Comparison of ENCODE assay signal across 1 cellular context in genomic region chr6:28104392-28105250, GRCh38.
TF ChIP-seq lines count a peak whose summit lies in the region.

No MANE protein-coding gene starts in this region.

TF ChIP-seq in HepG2, 621 proteins besides CTCF, POLR2A, EP300 and RAD21 (continued from another document and continues in another):
- TF ChIP-seq, protein P1, sequence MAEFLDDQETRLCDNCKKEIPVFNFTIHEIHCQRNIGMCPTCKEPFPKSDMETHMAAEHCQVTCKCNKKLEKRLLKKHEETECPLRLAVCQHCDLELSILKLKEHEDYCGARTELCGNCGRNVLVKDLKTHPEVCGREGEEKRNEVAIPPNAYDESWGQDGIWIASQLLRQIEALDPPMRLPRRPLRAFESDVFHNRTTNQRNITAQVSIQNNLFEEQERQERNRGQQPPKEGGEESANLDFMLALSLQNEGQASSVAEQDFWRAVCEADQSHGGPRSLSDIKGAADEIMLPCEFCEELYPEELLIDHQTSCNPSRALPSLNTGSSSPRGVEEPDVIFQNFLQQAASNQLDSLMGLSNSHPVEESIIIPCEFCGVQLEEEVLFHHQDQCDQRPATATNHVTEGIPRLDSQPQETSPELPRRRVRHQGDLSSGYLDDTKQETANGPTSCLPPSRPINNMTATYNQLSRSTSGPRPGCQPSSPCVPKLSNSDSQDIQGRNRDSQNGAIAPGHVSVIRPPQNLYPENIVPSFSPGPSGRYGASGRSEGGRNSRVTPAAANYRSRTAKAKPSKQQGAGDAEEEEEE (CRISPR knock-in tag; IDR thresholded peaks at IDR 0.05; ENCODE audit: borderline replicate concordance), result no peak
- TF ChIP-seq POGZ (CRISPR knock-in tag; IDR thresholded peaks at IDR 0.05), result peak; percentile 88; the same call in 1 of the 2 replicates
- no peak for TF ChIP-seq EZH2 (conservative IDR thresholded peaks at IDR 0.05; ENCODE audit: low read depth, low read length)
- peak; percentile 92; the same call in 1 of the 2 replicates for TF ChIP-seq ZNF350 (CRISPR knock-in tag; IDR thresholded peaks at IDR 0.05; ENCODE audit: borderline replicate concordance, low read depth)
- TF ChIP-seq HDAC1 (CRISPR knock-in tag; IDR thresholded peaks at IDR 0.05), result peak; percentile 91
- TF ChIP-seq, protein P2, sequence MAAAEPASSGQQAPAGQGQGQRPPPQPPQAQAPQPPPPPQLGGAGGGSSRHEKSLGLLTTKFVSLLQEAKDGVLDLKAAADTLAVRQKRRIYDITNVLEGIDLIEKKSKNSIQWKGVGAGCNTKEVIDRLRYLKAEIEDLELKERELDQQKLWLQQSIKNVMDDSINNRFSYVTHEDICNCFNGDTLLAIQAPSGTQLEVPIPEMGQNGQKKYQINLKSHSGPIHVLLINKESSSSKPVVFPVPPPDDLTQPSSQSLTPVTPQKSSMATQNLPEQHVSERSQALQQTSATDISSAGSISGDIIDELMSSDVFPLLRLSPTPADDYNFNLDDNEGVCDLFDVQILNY (CRISPR knock-in tag; conservative IDR thresholded peaks at IDR 0.05), result 0 out of 2 replicates have a peak, but pooled peaks have one; percentile 44
- 0 out of 2 replicates have a peak, but pooled peaks have one; percentile 50 for TF ChIP-seq ZNF850 (CRISPR knock-in tag; conservative IDR thresholded peaks at IDR 0.05)
- peak; percentile 93 for TF ChIP-seq ZSCAN31 (CRISPR knock-in tag; IDR thresholded peaks at IDR 0.05; ENCODE audit: low read depth)
- TF ChIP-seq CHD4 (IDR thresholded peaks at IDR 0.05; ENCODE audit: borderline replicate concordance, low read length), result no peak
- peak; percentile 89 for TF ChIP-seq ZNF160 (CRISPR knock-in tag; IDR thresholded peaks at IDR 0.05)
- no peak for TF ChIP-seq MAFK (conservative IDR thresholded peaks at IDR 0.05 in 1 of 2, IDR thresholded peaks at IDR 0.05 in 1 of 2; ENCODE audit: low read length in 2 of 2)
- 0 out of 2 replicates have a peak, but pooled peaks have one; percentile 1 for TF ChIP-seq USF2 (IDR thresholded peaks at IDR 0.05; ENCODE audit: low read depth, low read length)
- TF ChIP-seq USF2 (CRISPR knock-in tag; IDR thresholded peaks at IDR 0.05; ENCODE audit: borderline replicate concordance), result no peak
- TF ChIP-seq FIP1L1 (IDR thresholded peaks at IDR 0.05; ENCODE audit: borderline replicate concordance, insufficient read depth, low read depth, low read length), result peak; percentile 68; the same call in 1 of the 2 replicates
- TF ChIP-seq ZNF557 (CRISPR knock-in tag; IDR thresholded peaks at IDR 0.05), result peak; percentile 94
- TF ChIP-seq PHB2 (IDR thresholded peaks at IDR 0.05; ENCODE audit: partially characterized antibody), result no peak
- TF ChIP-seq ZNF331 (CRISPR knock-in tag; IDR thresholded peaks at IDR 0.05), result peak; percentile 85
- TF ChIP-seq BORCS8-MEF2B (CRISPR knock-in tag; IDR thresholded peaks at IDR 0.05), result peak; percentile 87
- TF ChIP-seq GATAD1 (CRISPR knock-in tag; IDR thresholded peaks at IDR 0.05), result peak; percentile 89
- TF ChIP-seq, protein P3, sequence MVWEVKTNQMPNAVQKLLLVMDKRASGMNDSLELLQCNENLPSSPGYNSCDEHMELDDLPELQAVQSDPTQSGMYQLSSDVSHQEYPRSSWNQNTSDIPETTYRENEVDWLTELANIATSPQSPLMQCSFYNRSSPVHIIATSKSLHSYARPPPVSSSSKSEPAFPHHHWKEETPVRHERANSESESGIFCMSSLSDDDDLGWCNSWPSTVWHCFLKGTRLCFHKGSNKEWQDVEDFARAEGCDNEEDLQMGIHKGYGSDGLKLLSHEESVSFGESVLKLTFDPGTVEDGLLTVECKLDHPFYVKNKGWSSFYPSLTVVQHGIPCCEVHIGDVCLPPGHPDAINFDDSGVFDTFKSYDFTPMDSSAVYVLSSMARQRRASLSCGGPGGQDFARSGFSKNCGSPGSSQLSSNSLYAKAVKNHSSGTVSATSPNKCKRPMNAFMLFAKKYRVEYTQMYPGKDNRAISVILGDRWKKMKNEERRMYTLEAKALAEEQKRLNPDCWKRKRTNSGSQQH (CRISPR knock-in tag; IDR thresholded peaks at IDR 0.05; ENCODE audit: low read depth), result peak; percentile 67; the same call in 1 of the 2 replicates
- no peak for TF ChIP-seq NR2F2 (IDR thresholded peaks at IDR 0.05; ENCODE audit: borderline replicate concordance, low read depth)
- TF ChIP-seq MZF1 (CRISPR knock-in tag; IDR thresholded peaks at IDR 0.05; ENCODE audit: borderline replicate concordance), result no peak
- TF ChIP-seq ZNF337 (CRISPR knock-in tag; IDR thresholded peaks at IDR 0.05; ENCODE audit: borderline replicate concordance, low read depth), result 0 out of 2 replicates have a peak, but pooled peaks have one; percentile 68
- TF ChIP-seq PBX3 (CRISPR knock-in tag; IDR thresholded peaks at IDR 0.05; ENCODE audit: borderline replicate concordance), result peak; percentile 55; the same call in 1 of the 2 replicates
- TF ChIP-seq MAFG (CRISPR knock-in tag; IDR thresholded peaks at IDR 0.05), result peak; percentile 56; the same call in 1 of the 2 replicates
- TF ChIP-seq, protein P4, sequence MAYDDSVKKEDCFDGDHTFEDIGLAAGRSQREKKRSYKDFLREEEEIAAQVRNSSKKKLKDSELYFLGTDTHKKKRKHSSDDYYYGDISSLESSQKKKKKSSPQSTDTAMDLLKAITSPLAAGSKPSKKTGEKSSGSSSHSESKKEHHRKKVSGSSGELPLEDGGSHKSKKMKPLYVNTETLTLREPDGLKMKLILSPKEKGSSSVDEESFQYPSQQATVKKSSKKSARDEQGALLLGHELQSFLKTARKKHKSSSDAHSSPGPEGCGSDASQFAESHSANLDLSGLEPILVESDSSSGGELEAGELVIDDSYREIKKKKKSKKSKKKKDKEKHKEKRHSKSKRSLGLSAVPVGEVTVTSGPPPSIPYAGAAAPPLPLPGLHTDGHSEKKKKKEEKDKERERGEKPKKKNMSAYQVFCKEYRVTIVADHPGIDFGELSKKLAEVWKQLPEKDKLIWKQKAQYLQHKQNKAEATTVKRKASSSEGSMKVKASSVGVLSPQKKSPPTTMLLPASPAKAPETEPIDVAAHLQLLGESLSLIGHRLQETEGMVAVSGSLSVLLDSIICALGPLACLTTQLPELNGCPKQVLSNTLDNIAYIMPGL (CRISPR knock-in tag; IDR thresholded peaks at IDR 0.05; ENCODE audit: borderline replicate concordance in 1 of 2, low read depth in 1 of 2), result peak; percentile 97 to 99
- no peak for TF ChIP-seq ZSCAN20 (CRISPR knock-in tag; IDR thresholded peaks at IDR 0.05; ENCODE audit: borderline replicate concordance)
- TF ChIP-seq ZNF7 (CRISPR knock-in tag; IDR thresholded peaks at IDR 0.05), result no peak
- TF ChIP-seq SIN3B (IDR thresholded peaks at IDR 0.05; ENCODE audit: low read length), result peak; percentile 44; the same call in 1 of the 2 replicates
- TF ChIP-seq, protein P5, sequence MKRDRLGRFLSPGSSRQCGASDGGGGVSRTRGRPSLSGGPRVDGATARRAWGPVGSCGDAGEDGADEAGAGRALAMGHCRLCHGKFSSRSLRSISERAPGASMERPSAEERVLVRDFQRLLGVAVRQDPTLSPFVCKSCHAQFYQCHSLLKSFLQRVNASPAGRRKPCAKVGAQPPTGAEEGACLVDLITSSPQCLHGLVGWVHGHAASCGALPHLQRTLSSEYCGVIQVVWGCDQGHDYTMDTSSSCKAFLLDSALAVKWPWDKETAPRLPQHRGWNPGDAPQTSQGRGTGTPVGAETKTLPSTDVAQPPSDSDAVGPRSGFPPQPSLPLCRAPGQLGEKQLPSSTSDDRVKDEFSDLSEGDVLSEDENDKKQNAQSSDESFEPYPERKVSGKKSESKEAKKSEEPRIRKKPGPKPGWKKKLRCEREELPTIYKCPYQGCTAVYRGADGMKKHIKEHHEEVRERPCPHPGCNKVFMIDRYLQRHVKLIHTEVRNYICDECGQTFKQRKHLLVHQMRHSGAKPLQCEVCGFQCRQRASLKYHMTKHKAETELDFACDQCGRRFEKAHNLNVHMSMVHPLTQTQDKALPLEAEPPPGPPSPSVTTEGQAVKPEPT (CRISPR knock-in tag; IDR thresholded peaks at IDR 0.05; ENCODE audit: low read depth), result peak; percentile 90
- no peak for TF ChIP-seq SUZ12 (IDR thresholded peaks at IDR 0.05; ENCODE audit: low read depth, low read length)
- TF ChIP-seq ZNF567 (CRISPR knock-in tag; IDR thresholded peaks at IDR 0.05; ENCODE audit: borderline replicate concordance), result no peak
- TF ChIP-seq ZNF251 (CRISPR knock-in tag; IDR thresholded peaks at IDR 0.05), result peak; percentile 86; the same call in 1 of the 2 replicates
- TF ChIP-seq RFX5 (IDR thresholded peaks at IDR 0.05; ENCODE audit: low read depth, low read length), result no peak
- no peak; the same call in 1 of the 2 replicates for TF ChIP-seq ZHX2 (IDR thresholded peaks at IDR 0.05; ENCODE audit: low read depth)
- TF ChIP-seq ZHX2 (CRISPR knock-in tag; IDR thresholded peaks at IDR 0.05; ENCODE audit: borderline replicate concordance), result 0 out of 2 replicates have a peak, but pooled peaks have one; percentile 62
- TF ChIP-seq NFIB (CRISPR knock-in tag; IDR thresholded peaks at IDR 0.05; ENCODE audit: borderline replicate concordance), result no peak
- TF ChIP-seq SRSF1 (optimal IDR thresholded peaks at IDR 0.05; ENCODE audit: low read depth, low read length), result peak; percentile 96
- peak; percentile 63 for TF ChIP-seq SRY (CRISPR knock-in tag; IDR thresholded peaks at IDR 0.05)
- 0 out of 2 replicates have a peak, but pooled peaks have one; percentile 70 for TF ChIP-seq SP140L (CRISPR knock-in tag; IDR thresholded peaks at IDR 0.05; ENCODE audit: borderline replicate concordance)
- no peak for TF ChIP-seq POGK (CRISPR knock-in tag; conservative IDR thresholded peaks at IDR 0.05)
- TF ChIP-seq NKX3-1 (CRISPR knock-in tag; IDR thresholded peaks at IDR 0.05), result no peak
- TF ChIP-seq MAZ (IDR thresholded peaks at IDR 0.05; ENCODE audit: borderline replicate concordance, low read depth, low read length), result no peak
- TF ChIP-seq MAZ (CRISPR knock-in tag; IDR thresholded peaks at IDR 0.05; ENCODE audit: low read depth), result peak; percentile 86
